1 cellular context compared by ENCODE assay signal in genomic region chr6:167825759-167826229, GRCh38.
TF ChIP-seq lines count a peak whose summit lies in the region.

No MANE protein-coding gene starts in this region.

TF ChIP-seq in HepG2, 621 proteins besides CTCF, POLR2A, EP300 and RAD21 (continued from another document):
- TF ChIP-seq ZBTB40 (IDR thresholded peaks at IDR 0.05): no peak
- TF ChIP-seq ZBTB40 (CRISPR knock-in tag; IDR thresholded peaks at IDR 0.05): no peak; the same call in 1 of the 2 replicates
- no peak for TF ChIP-seq RXRA (CRISPR knock-in tag; IDR thresholded peaks at IDR 0.05)
- TF ChIP-seq ZNF703 (CRISPR knock-in tag; IDR thresholded peaks at IDR 0.05; ENCODE audit: borderline replicate concordance): no peak; the same call in 1 of the 2 replicates
- no peak for TF ChIP-seq SYNCRIP (IDR thresholded peaks at IDR 0.05; ENCODE audit: insufficient read depth, low read depth, low read length)
- no peak; the same call in 1 of the 2 replicates for TF ChIP-seq TRIM24 (CRISPR knock-in tag; IDR thresholded peaks at IDR 0.05)
- TF ChIP-seq NFYC (CRISPR knock-in tag; IDR thresholded peaks at IDR 0.05): no peak
- peak; percentile 47 for TF ChIP-seq GABPB1 (CRISPR knock-in tag; IDR thresholded peaks at IDR 0.05)
- TF ChIP-seq TCF7L2 (IDR thresholded peaks at IDR 0.05; ENCODE audit: low read depth, low read length): no peak
- TF ChIP-seq ZNF816 (CRISPR knock-in tag; IDR thresholded peaks at IDR 0.05; ENCODE audit: borderline replicate concordance): no peak; the same call in 1 of the 2 replicates
- no peak for TF ChIP-seq ZNF101 (CRISPR knock-in tag; IDR thresholded peaks at IDR 0.05; ENCODE audit: borderline replicate concordance, low read depth)
- peak; percentile 60; the same call in 1 of the 2 replicates for TF ChIP-seq MTERF4 (CRISPR knock-in tag; IDR thresholded peaks at IDR 0.05)
- TF ChIP-seq MAFG (CRISPR knock-in tag; IDR thresholded peaks at IDR 0.05): no peak
- TF ChIP-seq MEIS2 (CRISPR knock-in tag; IDR thresholded peaks at IDR 0.05): no peak
- TF ChIP-seq ZNF678 (CRISPR knock-in tag; IDR thresholded peaks at IDR 0.05): no peak; the same call in 1 of the 2 replicates
- TF ChIP-seq PBX2 (CRISPR knock-in tag; IDR thresholded peaks at IDR 0.05): no peak
- TF ChIP-seq SP140L (CRISPR knock-in tag; IDR thresholded peaks at IDR 0.05; ENCODE audit: borderline replicate concordance): no peak
- peak; percentile 69; the same call in 1 of the 2 replicates for TF ChIP-seq HOXA3 (CRISPR knock-in tag; IDR thresholded peaks at IDR 0.05)
- TF ChIP-seq ZNF772 (CRISPR knock-in tag; IDR thresholded peaks at IDR 0.05): no peak
- TF ChIP-seq RBAK (CRISPR knock-in tag; IDR thresholded peaks at IDR 0.05): no peak
- no peak for TF ChIP-seq GABPA (IDR thresholded peaks at IDR 0.05; ENCODE audit: low read depth, low read length)
- TF ChIP-seq GABPA (CRISPR knock-in tag; IDR thresholded peaks at IDR 0.05; ENCODE audit: low read depth): no peak
- TF ChIP-seq ZNF280B (CRISPR knock-in tag; IDR thresholded peaks at IDR 0.05; ENCODE audit: borderline replicate concordance): peak; percentile 52; the same call in 1 of the 2 replicates
- no peak for TF ChIP-seq ZNF256 (CRISPR knock-in tag; conservative IDR thresholded peaks at IDR 0.05)
- no peak for TF ChIP-seq ZNF296 (CRISPR knock-in tag; conservative IDR thresholded peaks at IDR 0.05)
- no peak for TF ChIP-seq ZKSCAN5 (CRISPR knock-in tag; IDR thresholded peaks at IDR 0.05)
- TF ChIP-seq ZNF138 (CRISPR knock-in tag; IDR thresholded peaks at IDR 0.05; ENCODE audit: low read depth): no peak
